Comparison of ENCODE assay signal across 8 cellular contexts in genomic region chr19:48190288-48191284, GRCh38. TPM values are rescaled to one million over a fixed set of nuclear protein-coding genes. Genes with fewer than 3 reads are reported as not detected.
A peak's percentile ranks its signal among the peaks of the same experiment; 100 is the strongest.
DNase-seq lines count a peak whose midpoint lies in the region; ATAC-seq and TF ChIP-seq lines count a peak whose summit lies in the region.

No MANE protein-coding gene starts in this region.

- ATAC-seq in HG03280 (IDR thresholded peaks at IDR 0.05; ENCODE audit: unreplicated experiment) = peak; percentile 59
- ATAC-seq in activated naive CD8-positive, alpha-beta T cell treated with anti-CD3 and anti-CD28 coated beads, Interleukin-2, amount 50 U/mL, for 24 hours = peak; percentile 62

- no peak for TF ChIP-seq CTCF in ovary (IDR thresholded peaks at IDR 0.05)

- TF ChIP-seq POLR2A in ovary (IDR thresholded peaks at IDR 0.05) = no peak

- no peaks in the 10 kb centered on the region for H3K36me3 ChIP-seq in ovary

- H3K36me3 Mint-ChIP-seq in activated naive CD8-positive, alpha-beta T cell treated with anti-CD3 and anti-CD28 coated beads, Interleukin-2, amount 50 U/mL, for 24 hours (ENCODE audit: low read depth) = peaks cover 17% of the 10 kb centered on the region
- peaks cover 3 to 12% (median 7%) of the 10 kb centered on the region in 3 donors for H3K36me3 Mint-ChIP-seq in immature natural killer cell

- no peak overlapping the region for H3K27ac ChIP-seq in ovary

- DNase-seq in OCI-M1 (lab: John Stamatoyannopoulos, UW) = peak; percentile 99
- DNase-seq in activated naive CD8-positive, alpha-beta T cell treated with anti-CD3 and anti-CD28 coated beads, Interleukin-2, amount 50 U/mL, for 24 hours = peak; percentile 45
- peak in 2 of 3 donors; percentile 19 to 23 for DNase-seq in immature natural killer cell
- peak in 4 of 6 experiments; percentile 11 to 49 (median 22) for DNase-seq in stimulated activated naive CD4-positive, alpha-beta T cell (lab: John Stamatoyannopoulos, UW)
- DNase-seq in ovary = no peak
- DNase-seq in 8988T = no peak
- no peak for DNase-seq in NCI-H187 (lab: John Stamatoyannopoulos, UW)

- no peak overlapping the region for H3K4me3 Mint-ChIP-seq in activated naive CD8-positive, alpha-beta T cell treated with anti-CD3 and anti-CD28 coated beads, Interleukin-2, amount 50 U/mL, for 24 hours
- no peak overlapping the region for H3K4me3 Mint-ChIP-seq in immature natural killer cell

- 75 to 81% (median 80%) methylated on average over 16 of the region's 16 CpGs for whole genome bisulfite sequencing in ovary, 3 donors

- H3K4me1 Mint-ChIP-seq in activated naive CD8-positive, alpha-beta T cell treated with anti-CD3 and anti-CD28 coated beads, Interleukin-2, amount 50 U/mL, for 24 hours = peaks cover 8% of the 10 kb centered on the region
- H3K4me1 Mint-ChIP-seq in immature natural killer cell = peaks cover 3 to 8% of the 10 kb centered on the region in 2 donors

- no peak overlapping the region for H3K27ac Mint-ChIP-seq in activated naive CD8-positive, alpha-beta T cell treated with anti-CD3 and anti-CD28 coated beads, Interleukin-2, amount 50 U/mL, for 24 hours
- peak overlapping the region in 1 of 6 donors; percentile 60 for H3K27ac Mint-ChIP-seq in immature natural killer cell

- no peak for TF ChIP-seq EP300 in ovary (IDR thresholded peaks at IDR 0.05)

- no peaks in the 10 kb centered on the region for H3K4me1 ChIP-seq in ovary (ENCODE audit: insufficient read depth)

- H3K27me3 Mint-ChIP-seq in activated naive CD8-positive, alpha-beta T cell treated with anti-CD3 and anti-CD28 coated beads, Interleukin-2, amount 50 U/mL, for 24 hours = no peaks in the 10 kb centered on the region
- H3K27me3 Mint-ChIP-seq in immature natural killer cell (ENCODE audit: low read depth in 3 of 3) = peaks cover 0 to 1% (median under 1%) of the 10 kb centered on the region in 3 donors

- H3K9me3 ChIP-seq in ovary = no peaks in the 10 kb centered on the region

- no peaks in the 10 kb centered on the region for H3K9me3 Mint-ChIP-seq in activated naive CD8-positive, alpha-beta T cell treated with anti-CD3 and anti-CD28 coated beads, Interleukin-2, amount 50 U/mL, for 24 hours
- peaks cover 0 to 2% (median 0%) of the 10 kb centered on the region in 6 donors for H3K9me3 Mint-ChIP-seq in immature natural killer cell

- H3K4me3 ChIP-seq in ovary = no peak overlapping the region

- intact Hi-C loops in ovary (cut with DNase I) = no loop called here

- H3K27me3 ChIP-seq in ovary = no peaks in the 10 kb centered on the region

RNA-seq across cellular contexts. Expression of gene ZSWIM9, which starts 20.1 kb away (rescaled TPM):
- polyA plus RNA-seq in immature natural killer cell = 1 to 10 TPM in 1 of 3 donors, under 1 TPM in 1, not detected in 1; 0.54 to 1.3 TPM
- total RNA-seq in ovary = 10 to 100 TPM in 1 of 7 donors, 1 to 10 TPM in 6; 3.2 to 11.9 (median 7.8) TPM
- 1 to 10 TPM; 6.1 to 7.5 TPM for polyA plus RNA-seq in ovary

RNA-seq across cellular contexts. Expression of gene LIG1, which starts 20.4 kb away (rescaled TPM):
- polyA plus RNA-seq in immature natural killer cell (10 to 100 TPM; 13.1 to 26.0 (median 17.3) TPM), ovary (10 to 100 TPM; 12.9 to 22.7 TPM)
- 10 to 100 TPM; 12.3 to 36.2 (median 20.0) TPM for total RNA-seq in ovary

Comparison
In these comparisons a context has a peak if more than half of its experiments do, and no peak if none do; other contexts are left out.
1. DNase-seq: peak in OCI-M1 (single experiment), activated naive CD8-positive, alpha-beta T cell treated with anti-CD3 and anti-CD28 coated beads, Interleukin-2, amount 50 U/mL, for 24 hours (single experiment), immature natural killer cell (2 of 3) and stimulated activated naive CD4-positive, alpha-beta T cell (4 of 6); none in ovary (0 of 5), 8988T (single experiment) and NCI-H187 (0 of 2).